Comparison of ENCODE assay signal across 9 cellular contexts in the genomic region with DNA sequence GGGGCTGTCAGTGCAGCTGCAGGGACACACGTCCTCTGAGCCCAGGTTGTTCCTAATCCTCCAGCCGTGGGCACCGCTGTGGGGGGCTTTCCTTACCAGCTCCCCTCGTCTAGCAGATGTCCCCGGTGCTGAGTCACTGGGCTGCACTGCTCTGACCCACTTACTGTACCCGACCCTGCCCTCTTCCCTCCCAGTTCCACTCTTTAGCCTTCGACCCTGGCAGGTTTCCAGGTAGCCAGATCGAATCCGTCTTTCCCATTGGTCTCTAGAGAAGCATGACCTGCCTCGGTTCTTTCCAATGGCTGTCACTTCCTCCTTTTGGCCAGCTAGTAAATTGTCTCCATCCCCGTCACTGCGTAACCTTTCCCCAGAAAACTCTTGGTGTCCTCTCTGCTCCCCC. TPM values are rescaled to one million over a fixed set of nuclear protein-coding genes. Genes with fewer than 3 reads are reported as not detected.
DNase-seq lines count a peak whose midpoint lies in the region; ATAC-seq and TF ChIP-seq lines count a peak whose summit lies in the region.
"Had no signal": no experiment of that assay in that cellular context is flagged by ENCODE, and none has a peak within 500 bp of the region (broad histone marks: within the 10 kb centered on the region; RNA-seq: fewer than 3 reads in every experiment).

No MANE protein-coding gene starts in this region.

- H3K27me3 ChIP-seq in CD8-positive, alpha-beta memory T cell (ENCODE audit: insufficient read depth, low read length, poor library complexity, severe bottlenecking), result no peaks in the 10 kb centered on the region
- H3K27me3 ChIP-seq in esophagus squamous epithelium (no peaks in the 10 kb centered on the region), gastrocnemius medialis (peaks cover 4 to 15% (median 5%) of the 10 kb centered on the region in 3 donors), dorsolateral prefrontal cortex (no peaks in the 10 kb centered on the region)

- H3K9me3 ChIP-seq in CD8-positive, alpha-beta memory T cell (ENCODE audit: low read length), result no peaks in the 10 kb centered on the region
- H3K9me3 ChIP-seq in T-helper 17 cell (ENCODE audit: control insufficient read depth, low read length, poor library complexity, severe bottlenecking), result no peaks in the 10 kb centered on the region
- H3K9me3 ChIP-seq in esophagus squamous epithelium, result no peaks in the 10 kb centered on the region
- no peaks in the 10 kb centered on the region for H3K9me3 ChIP-seq in gastrocnemius medialis

- H3K27me3 Mint-ChIP-seq in CD8-positive, alpha-beta memory T cell, result no peaks in the 10 kb centered on the region
- no peaks in the 10 kb centered on the region for H3K27me3 Mint-ChIP-seq in T-helper 17 cell

- H3K4me1 ChIP-seq in CD8-positive, alpha-beta memory T cell (ENCODE audit: insufficient read depth, low read length), result peaks cover 41% of the 10 kb centered on the region
- peaks cover 9 to 65% (median 39%) of the 10 kb centered on the region in 3 donors for H3K4me1 ChIP-seq in esophagus squamous epithelium
- peaks cover under 1 to 31% of the 10 kb centered on the region in 2 donors for H3K4me1 ChIP-seq in gastrocnemius medialis

- peak overlapping the region; percentile 4 to 94 (median 84) for H3K4me3 Mint-ChIP-seq in CD8-positive, alpha-beta memory T cell
- H3K4me3 Mint-ChIP-seq in T-helper 17 cell, result peak overlapping the region; percentile 82

- CTCF ChIA-PET in CD8-positive, alpha-beta memory T cell (lab: Charles Lee), result interaction anchor here (1.0 to 2.0 kb wide), 3 partner anchors 27 to 158 kb away, joined by 3 to 5 read pairs (median 3); a partner anchor contains a TSS

- peak overlapping the region; percentile 76 for H3K27ac ChIP-seq in CD8-positive, alpha-beta memory T cell (ENCODE audit: low read depth, low read length)
- H3K27ac ChIP-seq in esophagus squamous epithelium (peak overlapping the region; percentile 37 to 88 (median 84)), gastrocnemius medialis (peak overlapping the region; percentile 20 to 69 (median 54)), dorsolateral prefrontal cortex (no peak overlapping the region)

- WGBS in esophagus squamous epithelium, 2 donors, result 68 to 71% methylated on average over 9 to 12 of the region's 12 CpGs

- H3K27ac Mint-ChIP-seq in CD8-positive, alpha-beta memory T cell, result peak overlapping the region; percentile 95 to 100 (median 100)
- no peak overlapping the region for H3K27ac Mint-ChIP-seq in T-helper 17 cell

- H3K36me3 Mint-ChIP-seq in CD8-positive, alpha-beta memory T cell, result peaks cover 5 to 22% (median 18%) of the 10 kb centered on the region in 3 donors
- peaks cover 9% of the 10 kb centered on the region for H3K36me3 Mint-ChIP-seq in T-helper 17 cell (ENCODE audit: low read depth)

- peaks cover 62 to 77% (median 69%) of the 10 kb centered on the region in 3 donors for H3K4me1 Mint-ChIP-seq in CD8-positive, alpha-beta memory T cell
- peaks cover 44% of the 10 kb centered on the region for H3K4me1 Mint-ChIP-seq in T-helper 17 cell

- no peak for TF ChIP-seq POLR2A in esophagus squamous epithelium (IDR thresholded peaks at IDR 0.05)
- TF ChIP-seq POLR2A in gastrocnemius medialis (IDR thresholded peaks at IDR 0.05), result no peak

- intact Hi-C loops in esophagus squamous epithelium (cut with DNase I) (no loop called here), gastrocnemius medialis (cut with DNase I; ENCODE audit: low total_unique reads) (no loop called here), dorsolateral prefrontal cortex (cut with DNase I) (no loop called here)

- POLR2A ChIA-PET in CD8-positive, alpha-beta memory T cell (lab: Charles Lee), result interaction anchor here (1.1 kb wide), 1 partner anchor 158 kb away, joined by 5 read pairs; a partner anchor contains a TSS

- peaks cover 0 to 2% (median 0%) of the 10 kb centered on the region in 5 donors for H3K9me3 Mint-ChIP-seq in CD8-positive, alpha-beta memory T cell

- H3K4me3 ChIP-seq in CD8-positive, alpha-beta memory T cell (ENCODE audit: low read length), result no peak overlapping the region
- H3K4me3 ChIP-seq in esophagus squamous epithelium, result no peak overlapping the region
- H3K4me3 ChIP-seq in gastrocnemius medialis, result no peak overlapping the region
- no peak overlapping the region for H3K4me3 ChIP-seq in dorsolateral prefrontal cortex

- no peak for TF ChIP-seq CTCF in esophagus squamous epithelium (IDR thresholded peaks at IDR 0.05)
- no peak for TF ChIP-seq CTCF in gastrocnemius medialis (IDR thresholded peaks at IDR 0.05 in 4 of 5, conservative IDR thresholded peaks at IDR 0.05 in 1 of 5)
- no peak for TF ChIP-seq CTCF in dorsolateral prefrontal cortex (IDR thresholded peaks at IDR 0.05 in 54 of 56, conservative IDR thresholded peaks at IDR 0.05 in 2 of 56; ENCODE audit: low read depth in 1 of 56, partially characterized antibody in 56 of 56)

- ATAC-seq in T-helper 17 cell (peak; percentile 8), gastrocnemius medialis (no peak)

- peaks cover 6% of the 10 kb centered on the region for H3K36me3 ChIP-seq in CD8-positive, alpha-beta memory T cell (ENCODE audit: insufficient read depth, low read length)
- H3K36me3 ChIP-seq in esophagus squamous epithelium, result peaks cover 8 to 62% (median 11%) of the 10 kb centered on the region in 3 donors
- peaks cover 0 to 5% of the 10 kb centered on the region in 2 donors for H3K36me3 ChIP-seq in gastrocnemius medialis

- in situ Hi-C loops in gastrocnemius medialis (cut with MboI; ENCODE audit: low sequenced_read_pairs in 4 of 4), result no loop called here

- peak in 4 of 5 donors; percentile 20 to 61 (median 47) for DNase-seq in CD8-positive, alpha-beta memory T cell
- DNase-seq in T-helper 17 cell (peak in 1 of 3 donors; percentile 48), esophagus squamous epithelium (lab: John Stamatoyannopoulos, UW) (no peak), gastrocnemius medialis (no peak), cerebellar nuclear complex (lab: John Stamatoyannopoulos, UW) (no peak), epidermal melanocyte (ENCODE audit: insufficient read length, low spot score) (no peak), SK-N-DZ (ENCODE audit: low spot score) (no peak), dorsolateral prefrontal cortex (no peak)
- DNase-seq: retina had no signal

RNA-seq across cellular contexts. Expression of a gene that starts 48.4 kb away (rescaled TPM):
- 10 to 100 TPM; 24.0 to 28.4 TPM for total RNA-seq in CD8-positive, alpha-beta memory T cell
- 44.3 TPM for polyA plus RNA-seq in CD8-positive, alpha-beta memory T cell
- total RNA-seq in T-helper 17 cell (10 to 100 TPM; 68.8 to 71.2 TPM), esophagus squamous epithelium (10 to 100 TPM; 24.8 to 44.0 (median 34.8) TPM), gastrocnemius medialis (1 to 10 TPM; 3.7 to 6.6 (median 4.9) TPM), dorsolateral prefrontal cortex (10 to 100 TPM in 6 of 120 experiments, 1 to 10 TPM in 114; 1.8 to 15.7 (median 5.8) TPM)
- polyA plus RNA-seq in SK-N-DZ (2014; cell fraction: cytosol; rRNA removed), result 4.8 and 5.1 TPM in 2 replicates
- 3.1 and 4.1 TPM in 2 replicates for polyA plus RNA-seq in SK-N-DZ (2014; cell fraction: nucleus; rRNA removed)

Comparison
In these comparisons a context has a peak if more than half of its experiments do, and no peak if none do; other contexts are left out.
1. DNase-seq: peak in CD8-positive, alpha-beta memory T cell (4 of 5); none in esophagus squamous epithelium (single experiment), gastrocnemius medialis (0 of 2), cerebellar nuclear complex (0 of 2), epidermal melanocyte (single experiment), SK-N-DZ (single experiment) and dorsolateral prefrontal cortex (0 of 10).
2. H3K27ac ChIP-seq: peak in CD8-positive, alpha-beta memory T cell (single experiment), esophagus squamous epithelium (4 of 4) and gastrocnemius medialis (4 of 4); none in dorsolateral prefrontal cortex (0 of 59).